In the genomic region with DNA sequence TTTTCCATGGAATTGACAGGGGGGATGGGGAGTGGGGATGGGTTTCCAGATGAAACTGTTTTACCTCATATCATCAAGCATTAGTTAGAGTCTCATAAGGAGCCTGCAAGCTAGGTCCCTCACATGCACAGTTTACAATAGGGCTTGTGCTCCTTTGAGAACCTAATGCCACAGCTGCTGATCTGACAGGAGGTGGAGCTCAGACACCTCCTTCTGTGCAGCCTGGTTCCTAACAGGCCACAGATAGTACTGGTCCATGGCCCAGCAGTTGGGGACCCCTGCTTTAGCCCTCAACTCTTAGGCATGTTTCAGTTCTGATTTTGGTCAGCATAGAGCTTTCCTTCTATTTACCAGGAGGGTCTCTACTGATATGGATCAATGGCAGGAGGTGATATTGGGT, we compare ENCODE assay signal across 16 cellular contexts.
A peak's percentile ranks its signal among the peaks of the same experiment; 100 is the strongest.
DNase-seq lines count a peak whose midpoint lies in the region; ATAC-seq and TF ChIP-seq lines count a peak whose summit lies in the region.
"Had no signal": no experiment of that assay in that cellular context is flagged by ENCODE, and none has a peak within 500 bp of the region (broad histone marks: within the 10 kb centered on the region; RNA-seq: fewer than 3 reads in every experiment).

No MANE protein-coding gene starts in this region.

- ATAC-seq in thoracic aorta (ENCODE audit: insufficient number of reproducible peaks, low FRiP score, low read depth) (no peak), GM18861 (IDR thresholded peaks at IDR 0.05; ENCODE audit: unreplicated experiment) (no peak)
- ATAC-seq: activated T-helper 17 cell treated with anti-CD3 and anti-CD28 coated beads, Interleukin-2, amount 50 U/mL, for 72 hours had no signal

- H3K9me3 Mint-ChIP-seq in Caco-2 (ENCODE audit: unreplicated experiment): no peaks in the 10 kb centered on the region
- H3K9me3 Mint-ChIP-seq: activated CD4-positive, alpha-beta memory T cell treated with anti-CD3 and anti-CD28 coated beads, Interleukin-2, amount 10 ng/mL, durations not matched to agents 7 days and 5 days; activated T-helper 17 cell treated with anti-CD3 and anti-CD28 coated beads, Interleukin-2, amount 50 U/mL, for 72 hours; stimulated activated naive CD8-positive, alpha-beta T cell treated with anti-CD3 and anti-CD28 coated beads, Interleukin-15, Interleukin-2, amounts not matched to agents 100 ng/mL and 50 ng/mL, for 24 hours had no signal

- peak overlapping the region; percentile 88 for H3K9ac ChIP-seq in adipocyte (ENCODE audit: low read length)
- H3K9ac ChIP-seq: SK-N-SH had no signal

- H3K9me3 ChIP-seq in adipocyte (ENCODE audit: control insufficient read depth, low read length) (no peaks in the 10 kb centered on the region), esophagus squamous epithelium (no peaks in the 10 kb centered on the region), thoracic aorta (no peaks in the 10 kb centered on the region), Caco-2 (no peaks in the 10 kb centered on the region), osteoblast (ENCODE audit: low read depth, low read length) (no peaks in the 10 kb centered on the region)
- H3K9me3 ChIP-seq: SK-N-SH had no signal

- intact Hi-C loops in esophagus squamous epithelium (cut with DNase I) (no loop called here), Caco-2 (cut with micrococcal nuclease; ENCODE audit: unreplicated experiment) (loop anchor here (1.0 kb wide), 1 partner anchor 118 kb away; no protein-coding TSS in a partner anchor)

- H3K27me3 Mint-ChIP-seq in Caco-2 (ENCODE audit: insufficient read depth, unreplicated experiment): peaks cover 3% of the 10 kb centered on the region
- H3K27me3 Mint-ChIP-seq: activated CD4-positive, alpha-beta memory T cell treated with anti-CD3 and anti-CD28 coated beads, Interleukin-2, amount 10 ng/mL, durations not matched to agents 7 days and 5 days had no signal

- no peak overlapping the region for H3K27ac Mint-ChIP-seq in Caco-2 (ENCODE audit: unreplicated experiment)
- H3K27ac Mint-ChIP-seq: activated CD4-positive, alpha-beta memory T cell treated with anti-CD3 and anti-CD28 coated beads, Interleukin-2, amount 10 ng/mL, durations not matched to agents 7 days and 5 days; activated T-helper 17 cell treated with anti-CD3 and anti-CD28 coated beads, Interleukin-2, amount 50 U/mL, for 72 hours; stimulated activated naive CD8-positive, alpha-beta T cell treated with anti-CD3 and anti-CD28 coated beads, Interleukin-15, Interleukin-2, amounts not matched to agents 100 ng/mL and 50 ng/mL, for 24 hours had no signal

- no peaks in the 10 kb centered on the region for H4K20me1 ChIP-seq in osteoblast (ENCODE audit: insufficient read depth, low read length)

- no peaks in the 10 kb centered on the region for H3K36me3 Mint-ChIP-seq in Caco-2 (ENCODE audit: insufficient read depth, unreplicated experiment)

- CTCF ChIA-PET in Caco-2 (lab: Charles Lee): no interaction called here

- H3K27me3 ChIP-seq in adipocyte (replicated peaks; ENCODE audit: control insufficient read depth, insufficient read depth, low read length): no peaks in the 10 kb centered on the region
- H3K27me3 ChIP-seq in esophagus squamous epithelium: no peaks in the 10 kb centered on the region
- H3K27me3 ChIP-seq in thoracic aorta (replicated peaks; ENCODE audit: insufficient read depth): no peaks in the 10 kb centered on the region
- no peaks in the 10 kb centered on the region; the same call in 1 of the 2 replicates for H3K27me3 ChIP-seq in Caco-2 (replicated peaks; ENCODE audit: control insufficient read depth, insufficient read depth, low read length)
- no peaks in the 10 kb centered on the region for H3K27me3 ChIP-seq in osteoblast (ENCODE audit: insufficient read depth, low read length)

- no peak overlapping the region for H2AFZ ChIP-seq in osteoblast (ENCODE audit: low read length)

- peaks cover 87% of the 10 kb centered on the region for H3K4me1 ChIP-seq in adipocyte (ENCODE audit: control insufficient read depth, insufficient read depth, low read length)
- H3K4me1 ChIP-seq in esophagus squamous epithelium: no peaks in the 10 kb centered on the region
- peaks cover 8 to 87% of the 10 kb centered on the region in 2 donors for H3K4me1 ChIP-seq in thoracic aorta (ENCODE audit: control insufficient read depth in 1 of 2, low read depth in 2 of 2)
- H3K4me1 ChIP-seq in Caco-2: no peaks in the 10 kb centered on the region
- no peaks in the 10 kb centered on the region for H3K4me1 ChIP-seq in osteoblast (ENCODE audit: insufficient read depth, low read length)

- no peaks in the 10 kb centered on the region for H3K36me3 ChIP-seq in adipocyte (ENCODE audit: control insufficient read depth, insufficient read depth, low read length, severe bottlenecking)
- H3K36me3 ChIP-seq in esophagus squamous epithelium: no peaks in the 10 kb centered on the region
- no peaks in the 10 kb centered on the region for H3K36me3 ChIP-seq in thoracic aorta
- no peaks in the 10 kb centered on the region for H3K36me3 ChIP-seq in Caco-2 (ENCODE audit: control insufficient read depth, insufficient read depth, low read length)
- no peaks in the 10 kb centered on the region for H3K36me3 ChIP-seq in osteoblast (ENCODE audit: insufficient read depth, low read length)

- H3K4me3 ChIP-seq in adipocyte (ENCODE audit: low read length) (peak overlapping the region; percentile 60), esophagus squamous epithelium (no peak overlapping the region), thoracic aorta (no peak overlapping the region), Caco-2 (ENCODE audit: low read depth, low read length) (no peak overlapping the region), osteoblast (ENCODE audit: insufficient read depth, low read length) (no peak overlapping the region)

- TF ChIP-seq POLR2A in esophagus squamous epithelium (IDR thresholded peaks at IDR 0.05): no peak

- TF ChIP-seq CTCF in esophagus squamous epithelium (IDR thresholded peaks at IDR 0.05) (no peak), thoracic aorta (IDR thresholded peaks at IDR 0.05) (no peak), Caco-2 (IDR thresholded peaks at IDR 0.05; ENCODE audit: insufficient read depth in 1 of 2, low read depth in 1 of 2, low read length in 1 of 2, severe bottlenecking in 1 of 2, unreplicated experiment in 1 of 2) (no peak), osteoblast (IDR thresholded peaks at IDR 0.05; ENCODE audit: extremely low read depth, low read depth, low read length) (no peak)

- peak overlapping the region; percentile 35 to 85 (median 77) for H3K27ac ChIP-seq in esophagus squamous epithelium
- H3K27ac ChIP-seq in thoracic aorta: peak overlapping the region; percentile 71 to 72
- no peak overlapping the region for H3K27ac ChIP-seq in osteoblast (ENCODE audit: low read depth, low read length)

- POLR2A ChIA-PET in Caco-2 (lab: Charles Lee): no interaction called here

- H3K79me2 ChIP-seq in osteoblast (ENCODE audit: insufficient read depth, low read length): no peaks in the 10 kb centered on the region

- BruUV-seq in Caco-2 (replicated peaks; lab: Mats Ljungman, UMichigan): no TSS peak

- H3K4me1 Mint-ChIP-seq in Caco-2 (ENCODE audit: low read depth, unreplicated experiment): no peaks in the 10 kb centered on the region
- H3K4me1 Mint-ChIP-seq: activated CD4-positive, alpha-beta memory T cell treated with anti-CD3 and anti-CD28 coated beads, Interleukin-2, amount 10 ng/mL, durations not matched to agents 7 days and 5 days; activated T-helper 17 cell treated with anti-CD3 and anti-CD28 coated beads, Interleukin-2, amount 50 U/mL, for 72 hours had no signal

- H3K4me3 Mint-ChIP-seq in Caco-2 (ENCODE audit: unreplicated experiment): no peak overlapping the region
- H3K4me3 Mint-ChIP-seq: activated CD4-positive, alpha-beta memory T cell treated with anti-CD3 and anti-CD28 coated beads, Interleukin-2, amount 10 ng/mL, durations not matched to agents 7 days and 5 days; activated T-helper 17 cell treated with anti-CD3 and anti-CD28 coated beads, Interleukin-2, amount 50 U/mL, for 72 hours; stimulated activated naive CD8-positive, alpha-beta T cell treated with anti-CD3 and anti-CD28 coated beads, Interleukin-15, Interleukin-2, amounts not matched to agents 100 ng/mL and 50 ng/mL, for 24 hours had no signal

- no peak overlapping the region for H3K4me2 ChIP-seq in osteoblast (ENCODE audit: insufficient read depth, low read length)
- H3K4me2 ChIP-seq: SK-N-SH had no signal

- DNase-seq in adipocyte (ENCODE audit: low read depth) (no peak), esophagus squamous epithelium (lab: John Stamatoyannopoulos, UW) (no peak), midbrain (lab: John Stamatoyannopoulos, UW) (peak; percentile 41), thoracic aorta (ENCODE audit: low spot score) (no peak), NCI-H2107 treated with DMSO at 0.1 percent for 48 hours (lab: John Stamatoyannopoulos, UW; ENCODE audit: unreplicated experiment) (no peak), Caco-2 (no peak), osteoblast (ENCODE audit: insufficient read length, low spot score, missing footprints) (no peak)
- DNase-seq: activated CD4-positive, alpha-beta memory T cell treated with anti-CD3 and anti-CD28 coated beads, Interleukin-2, amount 10 ng/mL, durations not matched to agents 7 days and 5 days; effector CD8-positive, alpha-beta T cell; KBM-7; kidney; NCI-H1417; SK-N-SH had no signal
